Comparison of ENCODE assay signal across 14 cellular contexts in the genomic region with DNA sequence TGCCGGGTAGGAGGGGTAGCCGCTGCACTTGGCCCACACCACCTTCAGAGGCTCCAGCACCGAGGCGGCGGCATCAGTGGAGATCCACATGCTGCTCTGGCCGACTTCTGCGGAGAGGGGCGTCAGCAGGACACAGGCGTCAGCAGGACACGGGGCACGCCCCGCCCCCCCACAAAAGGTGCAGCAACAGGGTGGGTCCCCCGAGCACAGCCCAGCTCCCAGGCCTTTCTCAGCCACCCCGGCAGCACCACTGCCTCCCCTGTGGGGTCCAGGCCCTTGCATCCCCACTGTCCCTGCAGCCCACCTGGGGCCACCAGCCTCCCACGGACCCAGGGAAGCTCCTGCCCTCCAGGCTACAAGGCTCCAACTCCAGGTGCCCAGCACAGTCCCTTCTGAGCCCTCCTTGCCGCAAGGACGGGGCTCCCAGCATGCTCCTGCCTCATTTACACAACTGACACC.
"Had no signal": no experiment of that assay in that cellular context is flagged by ENCODE, and none has a peak within 500 bp of the region (broad histone marks: within the 10 kb centered on the region; RNA-seq: fewer than 3 reads in every experiment).

No MANE protein-coding gene starts in this region.

- H3K4me3 ChIP-seq: heart left ventricle, psoas muscle, smooth muscle cell, testis, tibial nerve had no signal

- H3K27me3 Mint-ChIP-seq: naive thymus-derived CD4-positive, alpha-beta T cell; stimulated activated naive CD8-positive, alpha-beta T cell treated with anti-CD3 and anti-CD28 coated beads, Interleukin-15, Interleukin-2, amounts not matched to agents 100 ng/mL and 50 ng/mL, for 24 hours had no signal

- H3K27ac Mint-ChIP-seq: nephron progenitor cell; stimulated activated naive CD8-positive, alpha-beta T cell treated with anti-CD3 and anti-CD28 coated beads, Interleukin-15, Interleukin-2, amounts not matched to agents 100 ng/mL and 50 ng/mL, for 24 hours had no signal

- H3K27ac ChIP-seq: heart left ventricle, neutrophil, psoas muscle, testis, tibial nerve had no signal

- ATAC-seq: naive thymus-derived CD4-positive, alpha-beta T cell; psoas muscle had no signal

- H3K9me3 ChIP-seq: heart left ventricle, neutrophil, psoas muscle, testis, tibial nerve had no signal

- H3K27me3 ChIP-seq: heart left ventricle, testis, tibial nerve had no signal

- H3K4me3 Mint-ChIP-seq: dendritic cell treated with granulocyte-macrophage colony-stimulating factor and Interleukin-4, amounts not matched to agents 40 ng/mL and 50 ng/mL, for 4 days; naive thymus-derived CD4-positive, alpha-beta T cell; nephron progenitor cell; stimulated activated naive CD8-positive, alpha-beta T cell treated with anti-CD3 and anti-CD28 coated beads, Interleukin-15, Interleukin-2, amounts not matched to agents 100 ng/mL and 50 ng/mL, for 24 hours had no signal

- H3K9me3 Mint-ChIP-seq: dendritic cell treated with granulocyte-macrophage colony-stimulating factor and Interleukin-4, amounts not matched to agents 40 ng/mL and 50 ng/mL, for 4 days; naive thymus-derived CD4-positive, alpha-beta T cell; nephron progenitor cell; stimulated activated naive CD8-positive, alpha-beta T cell treated with anti-CD3 and anti-CD28 coated beads, Interleukin-15, Interleukin-2, amounts not matched to agents 100 ng/mL and 50 ng/mL, for 24 hours had no signal

- DNase-seq: hippocampal formation; kidney glomerular epithelial cell; mammary epithelial cell; nephron progenitor cell; stimulated activated CD4-positive, alpha-beta T cell treated with anti-CD3 and anti-CD28 coated beads, Interleukin-2, amount 100 ng/mL, for 48 hours; testis had no signal

- H3K4me2 ChIP-seq: smooth muscle cell had no signal
